Comparison of ENCODE assay signal across 15 cellular contexts in genomic region chr5:129670944-129671343, GRCh38.
DNase-seq lines count a peak whose midpoint lies in the region; ATAC-seq and TF ChIP-seq lines count a peak whose summit lies in the region.
"Had no signal": no experiment of that assay in that cellular context is flagged by ENCODE, and none has a peak within 500 bp of the region (broad histone marks: within the 10 kb centered on the region; RNA-seq: fewer than 3 reads in every experiment).

No MANE protein-coding gene starts in this region.

- no peak overlapping the region for H2AK5ac ChIP-seq in mesenchymal stem cell (ENCODE audit: low read length, severe bottlenecking)

- H2BK5ac ChIP-seq in mesenchymal stem cell (ENCODE audit: low read depth, low read length, poor library complexity, severe bottlenecking), result no peak overlapping the region

- H3K79me1 ChIP-seq in mesenchymal stem cell (replicated peaks; ENCODE audit: low read length, poor library complexity, severe bottlenecking), result no peaks in the 10 kb centered on the region

- no peak overlapping the region for H2AFZ ChIP-seq in mesenchymal stem cell (ENCODE audit: low read depth, low read length)
- H2AFZ ChIP-seq: parathyroid adenoma had no signal

- H2BK12ac ChIP-seq in mesenchymal stem cell (ENCODE audit: low read length in 2 of 2), result no peak overlapping the region

- no peaks in the 10 kb centered on the region for H3K4me1 Mint-ChIP-seq in activated T-cell treated with anti-CD3 and anti-CD28 coated beads, Interleukin-2, amount 50 U/mL, for 4 hours (ENCODE audit: low read depth)

- peak overlapping the region; percentile 75 for H3K9ac ChIP-seq in mesenchymal stem cell (ENCODE audit: low read length)
- H3K9ac ChIP-seq: BLaER1, parathyroid adenoma had no signal

- peaks cover 12% of the 10 kb centered on the region for H3K9me3 Mint-ChIP-seq in activated T-cell treated with anti-CD3 and anti-CD28 coated beads, Interleukin-2, amount 50 U/mL, for 4 hours

- ATAC-seq in activated T-cell treated with anti-CD3 and anti-CD28 coated beads, Interleukin-2, amount 50 U/mL, for 4 hours, result no peak
- ATAC-seq: activated CD8-positive, alpha-beta T cell treated with anti-CD3 and anti-CD28 coated beads for 36 hours had no signal

- WGBS in mesenchymal stem cell, result 6% methylated on average over 2 of the region's 2 CpGs

- H3K36me3 Mint-ChIP-seq in activated T-cell treated with anti-CD3 and anti-CD28 coated beads, Interleukin-2, amount 50 U/mL, for 4 hours (ENCODE audit: insufficient read depth), result no peaks in the 10 kb centered on the region

- H2BK120ac ChIP-seq in mesenchymal stem cell (ENCODE audit: low read depth, low read length), result no peak overlapping the region

- H2BK15ac ChIP-seq in mesenchymal stem cell (ENCODE audit: low read depth, poor library complexity, severe bottlenecking), result no peak overlapping the region

- peaks cover 10% of the 10 kb centered on the region for H3K9me3 ChIP-seq in mesenchymal stem cell (ENCODE audit: control insufficient read depth, low read length)
- H3K9me3 ChIP-seq: BLaER1 had no signal

- no peak overlapping the region for H3K4me3 ChIP-seq in AG09309 (ENCODE audit: control insufficient read depth, low read depth, low read length)
- H3K4me3 ChIP-seq in mesenchymal stem cell (ENCODE audit: insufficient read depth in 1 of 2, low read depth in 1 of 2, low read length in 2 of 2), result no peak overlapping the region
- H3K4me3 ChIP-seq: BLaER1, esophagus squamous epithelium had no signal

- no peaks in the 10 kb centered on the region for H3K36me3 ChIP-seq in mesenchymal stem cell (ENCODE audit: control insufficient read depth in 1 of 2, insufficient read depth in 2 of 2, low read depth in 1 of 2, low read length in 2 of 2)
- H3K36me3 ChIP-seq: BLaER1, esophagus squamous epithelium had no signal

- H4K8ac ChIP-seq in mesenchymal stem cell (ENCODE audit: low read length), result no peak overlapping the region

- no peak overlapping the region for H4K91ac ChIP-seq in mesenchymal stem cell (ENCODE audit: low read length)

- H3K27me3 ChIP-seq in mesenchymal stem cell (ENCODE audit: control insufficient read depth in 1 of 2, insufficient read depth in 1 of 2, low read length in 2 of 2), result no peaks in the 10 kb centered on the region
- H3K27me3 ChIP-seq: BLaER1, esophagus squamous epithelium had no signal

- DNase-seq in AG09309 (ENCODE audit: low read depth) (peak; percentile 11), LHCN-M2 (ENCODE audit: low read depth) (peak; percentile 86), dedifferentiated amniotic fluid mesenchymal stem cell (ENCODE audit: extremely low spot score) (peak; percentile 69), mesenchymal stem cell (peak; percentile 51), SW480 (ENCODE audit: low spot score) (no peak), NCI-H1436 treated with DMSO at 0.1 percent for 48 hours (lab: John Stamatoyannopoulos, UW) (no peak)
- no peak for DNase-seq in activated T-cell treated with anti-CD3 and anti-CD28 coated beads, Interleukin-2, amount 50 U/mL, for 4 hours
- no peak for DNase-seq in stimulated activated CD4-positive, alpha-beta T cell treated with anti-CD3 and anti-CD28 coated beads, Interleukin-12 subunit alpha, Interleukin-12 subunit beta, amount 100 ng/mL, for 4 hours
- DNase-seq: activated CD8-positive, alpha-beta T cell treated with anti-CD3 and anti-CD28 coated beads for 36 hours; activated naive CD4-positive, alpha-beta T cell treated with Interleukin-2 at 50 U/mL for 16 hours; esophagus squamous epithelium; MM.1S; SHP77 had no signal

- H3K4me2 ChIP-seq in mesenchymal stem cell (ENCODE audit: low read length, poor library complexity, severe bottlenecking), result no peak overlapping the region
- H3K4me2 ChIP-seq: BLaER1 had no signal

- H3K14ac ChIP-seq in mesenchymal stem cell (ENCODE audit: low read length in 2 of 2), result no peak overlapping the region

- no peak overlapping the region for H3K18ac ChIP-seq in mesenchymal stem cell (ENCODE audit: low read depth in 1 of 2, low read length in 2 of 2)

- no peaks in the 10 kb centered on the region for H3K27me3 Mint-ChIP-seq in activated T-cell treated with anti-CD3 and anti-CD28 coated beads, Interleukin-2, amount 50 U/mL, for 4 hours (ENCODE audit: low read depth)
- H3K27me3 Mint-ChIP-seq: activated CD8-positive, alpha-beta T cell treated with anti-CD3 and anti-CD28 coated beads for 36 hours had no signal

- no peak overlapping the region for H3K4me3 Mint-ChIP-seq in activated T-cell treated with anti-CD3 and anti-CD28 coated beads, Interleukin-2, amount 50 U/mL, for 4 hours
- H3K4me3 Mint-ChIP-seq: activated CD8-positive, alpha-beta T cell treated with anti-CD3 and anti-CD28 coated beads for 36 hours had no signal

- no peak overlapping the region for H3K4ac ChIP-seq in mesenchymal stem cell (ENCODE audit: low read depth in 1 of 2, low read length in 2 of 2)

- H3K27ac ChIP-seq in mesenchymal stem cell (ENCODE audit: low read length, poor library complexity, severe bottlenecking), result peak overlapping the region; percentile 13
- H3K27ac ChIP-seq: BLaER1, esophagus squamous epithelium, parathyroid adenoma had no signal

- no peak for TF ChIP-seq CTCF in AG09309 (IDR thresholded peaks at IDR 0.05; ENCODE audit: control insufficient read depth, insufficient read depth, low read depth, low read length, missing control alignments)

- no peak overlapping the region for H3K23ac ChIP-seq in mesenchymal stem cell (ENCODE audit: low read length in 2 of 2)

- no peaks in the 10 kb centered on the region for H3K4me1 ChIP-seq in mesenchymal stem cell (ENCODE audit: control insufficient read depth, insufficient read depth, low read depth, low read length)
- H3K4me1 ChIP-seq: BLaER1, esophagus squamous epithelium, parathyroid adenoma had no signal

Comparison
In these comparisons a context has a peak if more than half of its experiments do, and no peak if none do; other contexts are left out.
1. DNase-seq: peak in AG09309 (single experiment), LHCN-M2 (single experiment), dedifferentiated amniotic fluid mesenchymal stem cell (single experiment) and mesenchymal stem cell (single experiment); none in activated T-cell treated with anti-CD3 and anti-CD28 coated beads, Interleukin-2, amount 50 U/mL, for 4 hours (single experiment), stimulated activated CD4-positive, alpha-beta T cell treated with anti-CD3 and anti-CD28 coated beads, Interleukin-12 subunit alpha, Interleukin-12 subunit beta, amount 100 ng/mL, for 4 hours (single experiment), SW480 (single experiment) and NCI-H1436 treated with DMSO at 0.1 percent for 48 hours (single experiment).